Comparison of ENCODE assay signal across 15 cellular contexts in the genomic region with DNA sequence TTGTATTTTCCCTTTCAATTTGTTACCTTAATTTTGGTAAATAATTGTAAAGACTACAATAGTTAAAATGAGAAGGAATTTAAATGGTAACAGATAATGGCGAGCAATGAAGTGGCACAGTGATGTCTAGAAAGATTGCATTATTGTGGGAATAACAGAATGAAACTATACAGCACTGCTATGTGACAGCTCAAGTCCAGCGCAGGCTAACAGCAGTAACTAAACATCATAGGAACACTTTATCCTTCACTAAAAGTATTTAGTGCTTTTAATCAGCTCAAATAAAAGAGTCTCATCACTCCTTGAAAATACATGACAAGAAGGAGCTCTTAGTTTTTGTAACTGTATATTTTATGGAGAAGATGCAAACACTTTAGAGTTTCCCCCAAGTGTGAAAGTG.
DNase-seq lines count a peak whose midpoint lies in the region; ATAC-seq, FAIRE-seq and TF ChIP-seq lines count a peak whose summit lies in the region.
"Had no signal": no experiment of that assay in that cellular context is flagged by ENCODE, and none has a peak within 500 bp of the region (broad histone marks: within the 10 kb centered on the region; RNA-seq: fewer than 3 reads in every experiment).

No MANE protein-coding gene starts in this region.

- H3F3A ChIP-seq in GM23338 (replicated peaks; ENCODE audit: low read depth): no peaks in the 10 kb centered on the region

- no peak overlapping the region for H2AFZ ChIP-seq in osteoblast (ENCODE audit: low read length)
- H2AFZ ChIP-seq in GM23338: no peak overlapping the region

- H3K9me3 ChIP-seq in osteoblast (ENCODE audit: low read depth, low read length): no peaks in the 10 kb centered on the region
- H3K9me3 ChIP-seq: gastroesophageal sphincter had no signal

- peaks cover 14% of the 10 kb centered on the region; the same call in 2 of the 3 replicates for H3K4me1 Mint-ChIP-seq in GM23338
- H3K4me1 Mint-ChIP-seq: activated naive CD4-positive, alpha-beta T cell treated with anti-CD3 and anti-CD28 coated beads, Interleukin-2, amount 50 U/mL, for 24 hours had no signal

- no peaks in the 10 kb centered on the region for H3K36me3 ChIP-seq in osteoblast (ENCODE audit: insufficient read depth, low read length)
- no peaks in the 10 kb centered on the region for H3K36me3 ChIP-seq in GM23338 (ENCODE audit: insufficient read depth)
- no peaks in the 10 kb centered on the region for H3K36me3 ChIP-seq in H7 (replicated peaks; ENCODE audit: control insufficient read depth, insufficient read depth, low read length)
- H3K36me3 ChIP-seq: gastroesophageal sphincter had no signal

- H3K36me3 Mint-ChIP-seq in GM23338 (ENCODE audit: low read depth): no peaks in the 10 kb centered on the region
- H3K36me3 Mint-ChIP-seq: activated naive CD4-positive, alpha-beta T cell treated with anti-CD3 and anti-CD28 coated beads, Interleukin-2, amount 50 U/mL, for 24 hours had no signal

- peak overlapping the region; percentile 48 for H3K4me2 ChIP-seq in osteoblast (ENCODE audit: insufficient read depth, low read length)
- H3K4me2 ChIP-seq in GM23338: no peak overlapping the region

- H3K27me3 ChIP-seq in osteoblast (ENCODE audit: insufficient read depth, low read length) (no peaks in the 10 kb centered on the region), GM23338 (ENCODE audit: insufficient read depth) (no peaks in the 10 kb centered on the region), H7 (ENCODE audit: control insufficient read depth, insufficient read depth, low read length) (no peaks in the 10 kb centered on the region)
- H3K27me3 ChIP-seq: gastroesophageal sphincter had no signal

- H3K27ac ChIP-seq in coronary artery (peak overlapping the region; percentile 35 to 69), osteoblast (ENCODE audit: low read depth, low read length) (peak overlapping the region; percentile 21), GM23338 (ENCODE audit: low read depth) (no peak overlapping the region)

- H3K4me1 ChIP-seq in osteoblast (ENCODE audit: insufficient read depth, low read length): peaks cover 30% of the 10 kb centered on the region
- H3K4me1 ChIP-seq in GM23338 (ENCODE audit: insufficient read depth): peaks cover 15% of the 10 kb centered on the region; the same call in 1 of the 2 replicates

- FAIRE-seq in GM19239 (lab: Jason Lieb, UNC): no peak
- FAIRE-seq: K562 had no signal

- no peaks in the 10 kb centered on the region for H3K9me2 ChIP-seq in GM23338 (ENCODE audit: insufficient read depth)

- H3K4me3 ChIP-seq in coronary artery (peak overlapping the region; percentile 54), osteoblast (ENCODE audit: insufficient read depth, low read length) (no peak overlapping the region), GM23338 (no peak overlapping the region), H7 (ENCODE audit: insufficient read depth, low read depth, low read length) (no peak overlapping the region)
- H3K4me3 ChIP-seq: gastroesophageal sphincter, K562 had no signal

- peak; percentile 6 for DNase-seq in A172 (ENCODE audit: low spot score)
- DNase-seq in HT-29 (ENCODE audit: low spot score): peak; percentile 43
- no peak for DNase-seq in coronary artery (ENCODE audit: low spot score)
- no peak for DNase-seq in osteoblast (ENCODE audit: insufficient read length, low spot score, missing footprints)
- DNase-seq in GM23338 (ENCODE audit: low spot score): no peak
- no peak for DNase-seq in H7
- no peak for DNase-seq in GM19239 (ENCODE audit: insufficient read length, low spot score)
- DNase-seq in activated naive CD4-positive, alpha-beta T cell treated with anti-CD3 and anti-CD28 coated beads, Interleukin-2, amount 50 U/mL, for 16 hours: no peak
- DNase-seq: activated CD4-positive, alpha-beta T cell treated with anti-CD3 and anti-CD28 coated beads, Interleukin-2, amount 50 U/mL, for 1 hour; activated T-cell treated with anti-CD3 and anti-CD28 coated beads, Interleukin-2, amount 50 U/mL, for 1 hour; central memory CD4-positive, alpha-beta T cell; OCI-M1 had no signal

- TF ChIP-seq CTCF in coronary artery (IDR thresholded peaks at IDR 0.05) (no peak), osteoblast (IDR thresholded peaks at IDR 0.05; ENCODE audit: extremely low read depth, low read depth, low read length) (no peak), GM23338 (conservative IDR thresholded peaks at IDR 0.05; ENCODE audit: low read depth in 2 of 2) (no peak)

- peaks cover 2% of the 10 kb centered on the region; the same call in 1 of the 3 replicates for H3K9me3 Mint-ChIP-seq in GM23338
- H3K9me3 Mint-ChIP-seq: activated naive CD4-positive, alpha-beta T cell treated with anti-CD3 and anti-CD28 coated beads, Interleukin-2, amount 50 U/mL, for 24 hours had no signal

- no peak overlapping the region for H3K27ac Mint-ChIP-seq in GM23338
- H3K27ac Mint-ChIP-seq: activated naive CD4-positive, alpha-beta T cell treated with anti-CD3 and anti-CD28 coated beads, Interleukin-2, amount 50 U/mL, for 24 hours had no signal

- no peak for ATAC-seq in GM23338
- ATAC-seq: gastroesophageal sphincter, K562 had no signal

- H3K4me3 Mint-ChIP-seq in GM23338: no peak overlapping the region
- H3K4me3 Mint-ChIP-seq: activated naive CD4-positive, alpha-beta T cell treated with anti-CD3 and anti-CD28 coated beads, Interleukin-2, amount 50 U/mL, for 24 hours had no signal

- H3K79me2 ChIP-seq in osteoblast (ENCODE audit: insufficient read depth, low read length) (no peaks in the 10 kb centered on the region), GM23338 (replicated peaks; ENCODE audit: insufficient read depth) (no peaks in the 10 kb centered on the region)

- H4K20me1 ChIP-seq in osteoblast (ENCODE audit: insufficient read depth, low read length): no peaks in the 10 kb centered on the region
- no peaks in the 10 kb centered on the region for H4K20me1 ChIP-seq in GM23338 (replicated peaks; ENCODE audit: insufficient read depth)

- H3K27me3 Mint-ChIP-seq in GM23338 (ENCODE audit: insufficient read depth, low read depth, poor library complexity): no peaks in the 10 kb centered on the region
- H3K27me3 Mint-ChIP-seq: activated naive CD4-positive, alpha-beta T cell treated with anti-CD3 and anti-CD28 coated beads, Interleukin-2, amount 50 U/mL, for 24 hours had no signal

TF ChIP-seq in GM23338, 12 proteins besides CTCF, POLR2A, EP300 and RAD21 (continues in another document):
- TF ChIP-seq, protein P1, sequence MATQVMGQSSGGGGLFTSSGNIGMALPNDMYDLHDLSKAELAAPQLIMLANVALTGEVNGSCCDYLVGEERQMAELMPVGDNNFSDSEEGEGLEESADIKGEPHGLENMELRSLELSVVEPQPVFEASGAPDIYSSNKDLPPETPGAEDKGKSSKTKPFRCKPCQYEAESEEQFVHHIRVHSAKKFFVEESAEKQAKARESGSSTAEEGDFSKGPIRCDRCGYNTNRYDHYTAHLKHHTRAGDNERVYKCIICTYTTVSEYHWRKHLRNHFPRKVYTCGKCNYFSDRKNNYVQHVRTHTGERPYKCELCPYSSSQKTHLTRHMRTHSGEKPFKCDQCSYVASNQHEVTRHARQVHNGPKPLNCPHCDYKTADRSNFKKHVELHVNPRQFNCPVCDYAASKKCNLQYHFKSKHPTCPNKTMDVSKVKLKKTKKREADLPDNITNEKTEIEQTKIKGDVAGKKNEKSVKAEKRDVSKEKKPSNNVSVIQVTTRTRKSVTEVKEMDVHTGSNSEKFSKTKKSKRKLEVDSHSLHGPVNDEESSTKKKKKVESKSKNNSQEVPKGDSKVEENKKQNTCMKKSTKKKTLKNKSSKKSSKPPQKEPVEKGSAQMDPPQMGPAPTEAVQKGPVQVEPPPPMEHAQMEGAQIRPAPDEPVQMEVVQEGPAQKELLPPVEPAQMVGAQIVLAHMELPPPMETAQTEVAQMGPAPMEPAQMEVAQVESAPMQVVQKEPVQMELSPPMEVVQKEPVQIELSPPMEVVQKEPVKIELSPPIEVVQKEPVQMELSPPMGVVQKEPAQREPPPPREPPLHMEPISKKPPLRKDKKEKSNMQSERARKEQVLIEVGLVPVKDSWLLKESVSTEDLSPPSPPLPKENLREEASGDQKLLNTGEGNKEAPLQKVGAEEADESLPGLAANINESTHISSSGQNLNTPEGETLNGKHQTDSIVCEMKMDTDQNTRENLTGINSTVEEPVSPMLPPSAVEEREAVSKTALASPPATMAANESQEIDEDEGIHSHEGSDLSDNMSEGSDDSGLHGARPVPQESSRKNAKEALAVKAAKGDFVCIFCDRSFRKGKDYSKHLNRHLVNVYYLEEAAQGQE (IDR thresholded peaks at IDR 0.05; ENCODE audit: unreplicated experiment): no peak

Comparison
In these comparisons a context has a peak if more than half of its experiments do, and no peak if none do; other contexts are left out.
1. DNase-seq: peak in A172 (single experiment) and HT-29 (single experiment); none in coronary artery (single experiment), osteoblast (single experiment), GM23338 (single experiment), H7 (single experiment), GM19239 (single experiment) and activated naive CD4-positive, alpha-beta T cell treated with anti-CD3 and anti-CD28 coated beads, Interleukin-2, amount 50 U/mL, for 16 hours (single experiment).